In genomic region chr19:56710437-56710836, GRCh38 we compare ENCODE assay signal across 31 cellular contexts. TPM values are rescaled to one million over a fixed set of nuclear protein-coding genes. Genes with fewer than 3 reads are reported as not detected.
"Had no signal": no experiment of that assay in that cellular context is flagged by ENCODE, and none has a peak within 500 bp of the region (broad histone marks: within the 10 kb centered on the region; RNA-seq: fewer than 3 reads in every experiment).

No MANE protein-coding gene starts in this region.

- DNase-seq: activated CD4-positive, alpha-beta T cell treated with anti-CD3 and anti-CD28 coated beads for 48 hours; activated CD4-positive, alpha-beta T cell treated with anti-CD3 and anti-CD28 coated beads, Interleukin-2, amount 50 U/mL, for 48 hours; activated CD8-positive, alpha-beta memory T cell treated with anti-CD3 and anti-CD28 coated beads for 24 hours; activated CD8-positive, alpha-beta memory T cell treated with anti-CD3 and anti-CD28 coated beads, Interleukin-2, amount 50 U/mL, for 4 hours; activated effector memory CD4-positive, alpha-beta T cell treated with anti-CD3 and anti-CD28 coated beads, Interleukin-2, amount 50 U/mL, for 16 hours; activated naive CD4-positive, alpha-beta T cell treated with anti-CD3 and anti-CD28 coated beads for 36 hours; activated naive CD8-positive, alpha-beta T cell treated with anti-CD3 and anti-CD28 coated beads for 36 hours; activated T-cell treated with anti-CD3 and anti-CD28 coated beads, Interleukin-2, amount 50 U/mL, for 1 hour; adrenal gland; cerebellar nuclear complex; endodermal cell; foreskin melanocyte; kidney glomerular epithelial cell; left lung; naive B cell; nephron progenitor cell; pancreas; stimulated activated CD4-positive, alpha-beta T cell treated with anti-CD3 and anti-CD28 coated beads, Interleukin-15, amount 100 ng/mL, for 24 hours; stimulated activated CD4-positive, alpha-beta T cell treated with anti-CD3 and anti-CD28 coated beads, Interleukin-2, amount 100 ng/mL, for 24 hours; stimulated activated naive B cell treated with anti-CD40 and anti-IgM and Interleukin-4, amounts not matched to agents 10 μg/mL and 1 μg/mL and 100 μg/mL, for 72 hours; stomach; T-helper 2 cell; testis; transverse colon had no signal

- FAIRE-seq: pancreas had no signal

- H3K4me3 Mint-ChIP-seq: activated naive CD4-positive, alpha-beta T cell treated with anti-CD3 and anti-CD28 coated beads for 36 hours; activated naive CD8-positive, alpha-beta T cell treated with anti-CD3 and anti-CD28 coated beads for 36 hours; activated T-helper 1 cell treated with anti-CD3 and anti-CD28 coated beads, Interleukin-12 subunit alpha, Interleukin-12 subunit beta, Interleukin-2, Interleukin-4 antibody, amounts not matched to agents 30 ng/mL and 10 ng/mL and 1 ng/mL, durations not matched to agents 14 hours and 24 hours and 36 hours; brain; endodermal cell; naive B cell; nephron progenitor cell; stimulated activated naive B cell treated with anti-CD40 and anti-IgM and Interleukin-4, amounts not matched to agents 10 μg/mL and 1 μg/mL and 100 μg/mL, for 72 hours had no signal

- ATAC-seq: activated CD4-positive, CD25-positive, alpha-beta regulatory T cell treated with anti-CD3 and anti-CD28 coated beads, Interleukin-2, amount 50 U/mL, for 24 hours; left lung; pancreas; stimulated activated naive B cell treated with anti-CD40 and anti-IgM and Interleukin-4, amounts not matched to agents 10 μg/mL and 1 μg/mL and 100 μg/mL, for 72 hours had no signal

- H3K4me1 Mint-ChIP-seq: activated naive CD8-positive, alpha-beta T cell treated with anti-CD3 and anti-CD28 coated beads for 36 hours; endodermal cell; naive B cell; nephron progenitor cell; stimulated activated naive B cell treated with anti-CD40 and anti-IgM and Interleukin-4, amounts not matched to agents 10 μg/mL and 1 μg/mL and 100 μg/mL, for 72 hours had no signal

- H3K27me3 Mint-ChIP-seq: activated naive CD8-positive, alpha-beta T cell treated with anti-CD3 and anti-CD28 coated beads for 36 hours; brain; naive B cell; stimulated activated naive B cell treated with anti-CD40 and anti-IgM and Interleukin-4, amounts not matched to agents 10 μg/mL and 1 μg/mL and 100 μg/mL, for 72 hours had no signal

- H3K27ac Mint-ChIP-seq: activated naive CD4-positive, alpha-beta T cell treated with anti-CD3 and anti-CD28 coated beads for 36 hours; activated naive CD8-positive, alpha-beta T cell treated with anti-CD3 and anti-CD28 coated beads for 36 hours; activated T-helper 1 cell treated with anti-CD3 and anti-CD28 coated beads, Interleukin-12 subunit alpha, Interleukin-12 subunit beta, Interleukin-2, Interleukin-4 antibody, amounts not matched to agents 30 ng/mL and 10 ng/mL and 1 ng/mL, durations not matched to agents 14 hours and 24 hours and 36 hours; endodermal cell; naive B cell; nephron progenitor cell; stimulated activated naive B cell treated with anti-CD40 and anti-IgM and Interleukin-4, amounts not matched to agents 10 μg/mL and 1 μg/mL and 100 μg/mL, for 72 hours had no signal

- H3K36me3 Mint-ChIP-seq: brain; stimulated activated naive B cell treated with anti-CD40 and anti-IgM and Interleukin-4, amounts not matched to agents 10 μg/mL and 1 μg/mL and 100 μg/mL, for 72 hours had no signal

- H3K27ac ChIP-seq: adrenal gland, ascending aorta, cardiac muscle cell, esophagus muscularis mucosa, left lung, pancreas, right atrium auricular region, stomach, testis, transverse colon had no signal

RNA-seq across cellular contexts. Expression of gene ZNF835, which starts 38.9 kb away (rescaled TPM):
- total RNA-seq: activated T-helper 1 cell treated with anti-CD3 and anti-CD28 coated beads, Interleukin-12 subunit alpha, Interleukin-12 subunit beta, Interleukin-2, Interleukin-4 antibody, amounts not matched to agents 30 ng/mL and 10 ng/mL and 1 ng/mL, durations not matched to agents 14 hours and 24 hours and 36 hours had no signal
